21 cellular contexts compared by ENCODE assay signal in genomic region chr1:2344121-2344681, GRCh38. TPM values are rescaled to one million over a fixed set of nuclear protein-coding genes. Genes with fewer than 3 reads are reported as not detected.
DNase-seq lines count a peak whose midpoint lies in the region; ATAC-seq and TF ChIP-seq lines count a peak whose summit lies in the region.
"Had no signal": no experiment of that assay in that cellular context is flagged by ENCODE, and none has a peak within 500 bp of the region (broad histone marks: within the 10 kb centered on the region; RNA-seq: fewer than 3 reads in every experiment).

No MANE protein-coding gene starts in this region.

- H3K4me1 ChIP-seq in heart left ventricle (no peaks in the 10 kb centered on the region), right cardiac atrium (ENCODE audit: control insufficient read depth, insufficient read depth, low read length) (no peaks in the 10 kb centered on the region), spleen (no peaks in the 10 kb centered on the region)
- H3K4me1 ChIP-seq: esophagus muscularis mucosa, gastrocnemius medialis, vagina had no signal

- intact Hi-C loops in heart left ventricle (cut with DNase I), result no loop called here
- intact Hi-C loops in cardiac septum (cut with DNase I), result no loop called here
- intact Hi-C loops in right cardiac atrium (cut with DNase I), result no loop called here
- intact Hi-C loops in spleen (cut with DNase I; ENCODE audit: low total_unique reads), result no loop called here

- no peak for ATAC-seq in heart left ventricle
- no peak for ATAC-seq in right cardiac atrium
- ATAC-seq in GM21576 (IDR thresholded peaks at IDR 0.05; ENCODE audit: unreplicated experiment), result no peak
- ATAC-seq in GM21390 (IDR thresholded peaks at IDR 0.05; ENCODE audit: unreplicated experiment), result no peak
- ATAC-seq: activated T-helper 17 cell treated with anti-CD3 and anti-CD28 coated beads, Interleukin-2, amount 50 U/mL, for 72 hours; gastrocnemius medialis; stimulated activated naive B cell treated with anti-CD40 and anti-IgM and Interleukin-4, amounts not matched to agents 10 μg/mL and 1 μg/mL and 100 μg/mL, for 72 hours; WTC11 had no signal

- H3K27me3 ChIP-seq in heart left ventricle (no peaks in the 10 kb centered on the region), right cardiac atrium (ENCODE audit: control insufficient read depth, insufficient read depth) (no peaks in the 10 kb centered on the region), spleen (replicated peaks in 1 of 7) (no peaks in the 10 kb centered on the region)
- H3K27me3 ChIP-seq: esophagus muscularis mucosa, gastrocnemius medialis, vagina had no signal

- no peak for TF ChIP-seq CTCF in heart left ventricle (IDR thresholded peaks at IDR 0.05)
- TF ChIP-seq CTCF in RWPE1 (conservative IDR thresholded peaks at IDR 0.05; ENCODE audit: low read depth), result no peak
- TF ChIP-seq CTCF in spleen (IDR thresholded peaks at IDR 0.05 in 8 of 11, conservative IDR thresholded peaks at IDR 0.05 in 3 of 11), result no peak

- no peak for TF ChIP-seq POLR2A in heart left ventricle (IDR thresholded peaks at IDR 0.05)
- no peak for TF ChIP-seq POLR2A in spleen (IDR thresholded peaks at IDR 0.05)

- CTCF ChIA-PET in RWPE1 (lab: Yijun Ruan, JAX), result no interaction called here

- no peak overlapping the region for H3K4me3 ChIP-seq in heart left ventricle
- H3K4me3 ChIP-seq in right cardiac atrium (ENCODE audit: low read length), result no peak overlapping the region
- no peak overlapping the region for H3K4me3 ChIP-seq in spleen
- H3K4me3 ChIP-seq: BLaER1, esophagus muscularis mucosa, gastrocnemius medialis, vagina had no signal

- DNase-seq in heart left ventricle (peak in 3 of 5 donors; percentile 11 to 40 (median 17)), cardiac septum (ENCODE audit: low spot score) (no peak), RWPE1 (ENCODE audit: low spot score) (peak; percentile 34), right cardiac atrium (peak; percentile 12 to 46 (median 38)), spleen (peak; percentile 62), NK-92 (lab: John Stamatoyannopoulos, UW; ENCODE audit: unreplicated experiment) (no peak)
- DNase-seq: activated CD4-positive, alpha-beta T cell treated with anti-CD3 and anti-CD28 coated beads, Interleukin-2, amount 50 U/mL, for 4 hours; activated naive CD8-positive, alpha-beta T cell treated with anti-CD3 and anti-CD28 coated beads for 36 hours; cerebellar nuclear complex; gastrocnemius medialis; SK-N-SH; small intestine; stimulated activated naive B cell treated with anti-CD40 and anti-IgM and Interleukin-4, amounts not matched to agents 10 μg/mL and 1 μg/mL and 100 μg/mL, for 72 hours; T-helper 2 cell had no signal

- no peaks in the 10 kb centered on the region for H3K9me3 ChIP-seq in heart left ventricle
- H3K9me3 ChIP-seq in right cardiac atrium (ENCODE audit: control insufficient read depth, low read length), result no peaks in the 10 kb centered on the region
- no peaks in the 10 kb centered on the region for H3K9me3 ChIP-seq in spleen
- H3K9me3 ChIP-seq: BLaER1, esophagus muscularis mucosa, gastrocnemius medialis, SK-N-SH, vagina had no signal

- POLR2A ChIA-PET in RWPE1 (lab: Yijun Ruan, JAX; ENCODE audit: low non-redundant PET), result interaction anchor here (0.7 kb wide), 1 partner anchor 44 kb away, joined by 4 read pairs; no protein-coding TSS in a partner anchor

- 91 to 97% (median 93%) methylated on average over 5 to 24 of the region's 24 CpGs for WGBS in heart left ventricle, 4 donors
- 93% methylated on average over 24 of the region's 24 CpGs for WGBS in right cardiac atrium
- WGBS in spleen, 5 donors, result 87 to 94% (median 91%) methylated on average over 17 to 24 of the region's 24 CpGs

- H3K27ac ChIP-seq in heart left ventricle (no peak overlapping the region), RWPE1 (peak overlapping the region; percentile 63), right cardiac atrium (ENCODE audit: low read length) (no peak overlapping the region), spleen (no peak overlapping the region)
- H3K27ac ChIP-seq: esophagus muscularis mucosa, gastrocnemius medialis, vagina had no signal

- H3K36me3 ChIP-seq in heart left ventricle (no peaks in the 10 kb centered on the region), spleen (no peaks in the 10 kb centered on the region)
- H3K36me3 ChIP-seq: BLaER1, esophagus muscularis mucosa, gastrocnemius medialis, vagina had no signal

RNA-seq across cellular contexts. Expression of gene MORN1, which starts 47.2 kb away (rescaled TPM):
- total RNA-seq in heart left ventricle, result 1 to 10 TPM; 2.4 to 8.2 (median 3.8) TPM
- 1 to 10 TPM; 2.2 to 4.0 TPM for polyA plus RNA-seq in heart left ventricle
- total RNA-seq in cardiac septum, result 3.6 TPM
- total RNA-seq in right cardiac atrium, result 1 to 10 TPM; 3.2 to 5.1 (median 4.2) TPM
- polyA plus RNA-seq in right cardiac atrium, result 4.1 TPM
- 10 to 100 TPM in 2 of 7 donors, 1 to 10 TPM in 5; 5.9 to 13.5 (median 8.4) TPM for total RNA-seq in spleen
- 1 to 10 TPM; 1.9 to 5.8 (median 2.2) TPM for polyA plus RNA-seq in spleen

RNA-seq across cellular contexts. Expression of gene RER1, which starts 47.4 kb away (rescaled TPM):
- total RNA-seq in heart left ventricle, result 100 to 1,000 TPM in 3 of 9 donors, 10 to 100 TPM in 6; 47.1 to 124 (median 78.3) TPM
- 10 to 100 TPM; 43.3 to 92.4 TPM for polyA plus RNA-seq in heart left ventricle
- total RNA-seq in cardiac septum, result 81.9 TPM
- total RNA-seq in right cardiac atrium, result 10 to 100 TPM; 83.6 to 93.9 (median 89.6) TPM
- polyA plus RNA-seq in right cardiac atrium, result 50.3 TPM
- total RNA-seq in spleen, result 100 to 1,000 TPM in 3 of 7 donors, 10 to 100 TPM in 4; 70.1 to 131 (median 91.8) TPM
- 10 to 100 TPM; 51.1 to 77.0 (median 68.7) TPM for polyA plus RNA-seq in spleen

Comparison
In these comparisons a context has a peak if more than half of its experiments do, and no peak if none do; other contexts are left out.
1. DNase-seq: peak in heart left ventricle (3 of 5), RWPE1 (single experiment), right cardiac atrium (3 of 3) and spleen (single experiment); none in cardiac septum (single experiment) and NK-92 (single experiment).